14 cellular contexts compared by ENCODE assay signal in genomic region chr12:88453323-88453722, GRCh38.
"Had no signal": no experiment of that assay in that cellular context is flagged by ENCODE, and none has a peak within 500 bp of the region (broad histone marks: within the 10 kb centered on the region; RNA-seq: fewer than 3 reads in every experiment).

No MANE protein-coding gene starts in this region.

- H3K4me3 ChIP-seq: heart right ventricle, left lung, thyroid gland had no signal

- DNase-seq: activated CD4-positive, alpha-beta T cell treated with anti-CD3 and anti-CD28 coated beads for 1 hour; activated CD8-positive, alpha-beta memory T cell treated with anti-CD3 and anti-CD28 coated beads, Interleukin-2, amount 50 U/mL, for 4 hours; activated CD8-positive, alpha-beta T cell treated with anti-CD3 and anti-CD28 coated beads for 36 hours; activated gamma-delta T cell treated with Interleukin-2 at 50 U/mL for 16 hours; activated naive CD8-positive, alpha-beta T cell treated with anti-CD3 and anti-CD28 coated beads, Interleukin-2, amount 10 ng/mL, durations not matched to agents 7 days and 5 days; activated T-cell treated with anti-CD3 and anti-CD28 coated beads, Interleukin-2, amount 50 U/mL, for 72 hours; erythroblast; heart right ventricle; islet precursor cell; left lung; nephron progenitor cell; stimulated activated CD4-positive, alpha-beta T cell treated with anti-CD3 and anti-CD28 coated beads, Interleukin-15, amount 100 ng/mL, for 24 hours; stimulated activated CD4-positive, alpha-beta T cell treated with anti-CD3 and anti-CD28 coated beads, Interleukin-4, amount 100 ng/mL, for 24 hours; thyroid gland had no signal
